Comparison of ENCODE assay signal across 35 cellular contexts in the genomic region with DNA sequence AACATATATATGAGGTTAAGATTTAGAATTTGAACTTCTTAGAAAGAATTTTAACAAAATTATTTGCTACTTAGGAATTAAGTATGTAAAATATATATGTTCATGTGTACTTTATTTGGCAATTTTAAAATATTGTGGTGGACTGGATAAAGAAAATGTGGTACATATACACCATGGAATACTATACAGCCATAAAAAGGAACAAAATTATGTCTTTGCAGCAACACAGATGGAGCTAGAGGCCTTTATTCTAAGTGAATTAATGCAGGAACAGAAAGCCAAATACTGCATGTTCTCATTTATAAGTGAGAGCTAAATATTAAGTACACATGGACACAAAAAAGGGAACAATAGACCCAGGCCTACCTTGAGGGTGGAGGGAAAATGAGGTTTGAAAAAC.
"Had no signal": no experiment of that assay in that cellular context is flagged by ENCODE, and none has a peak within 500 bp of the region (broad histone marks: within the 10 kb centered on the region; RNA-seq: fewer than 3 reads in every experiment).

No MANE protein-coding gene starts in this region.

- H3K9ac ChIP-seq: KMS-11 had no signal

- H3K4me3 ChIP-seq: MG63 had no signal

- H3K4me2 ChIP-seq: KMS-11 had no signal

- H3K27ac ChIP-seq: KMS-11 had no signal

- H3K36me3 ChIP-seq: MG63 had no signal

- H3K27me3 ChIP-seq: MG63 had no signal

- DNase-seq: Karpas-422, Kasumi-1, KG1, MG63, MM.1S, MV-4-11, NCI-H1048, NCI-H1092, NCI-H1092 treated with DMSO at 0.1 percent for 48 hours, NCI-H1105, NCI-H1105 treated with DMSO at 0.1 percent for 48 hours, NCI-H1417, NCI-H1417 treated with DMSO at 0.1 percent for 48 hours, NCI-H1436, NCI-H1436 treated with DMSO at 0.1 percent for 48 hours, NCI-H146, NCI-H1694, NCI-H1694 treated with DMSO at 0.1 percent for 48 hours, NCI-H187, NCI-H1930, NCI-H2029, NCI-H2029 treated with DMSO at 0.1 percent for 48 hours, NCI-H2081, NCI-H2081 treated with DMSO at 0.1 percent for 48 hours, NCI-H2107, NCI-H2171, NCI-H2171 treated with DMSO at 0.1 percent for 48 hours, NCI-H2227 treated with DMSO at 0.1 percent for 48 hours, NCI-H226, NCI-H345, NCI-H446, NCI-H446 treated with DMSO at 0.1 percent for 48 hours, NCI-H510A, NCI-H510A treated with DMSO at 0.1 percent for 48 hours had no signal
